Comparison of ENCODE assay signal across 21 cellular contexts in the genomic region with DNA sequence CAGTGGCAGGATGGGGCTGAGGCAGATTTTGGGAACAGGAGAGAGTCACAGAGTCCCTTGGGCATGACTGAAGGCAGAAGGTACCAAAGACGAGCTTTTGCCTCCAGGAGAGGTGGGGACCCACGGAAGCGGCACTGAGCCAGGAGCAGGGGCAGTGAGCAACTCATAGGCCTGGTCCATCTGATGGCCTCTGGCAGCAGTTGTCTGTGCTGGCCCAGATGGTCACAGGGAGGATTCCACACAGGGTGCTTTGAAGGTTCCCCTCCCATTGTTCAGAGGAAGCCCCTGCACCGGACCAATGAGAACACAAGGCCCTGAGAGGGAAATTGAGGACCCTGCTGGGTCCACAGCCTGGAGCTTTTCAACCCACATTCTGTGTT.
A peak's percentile ranks its signal among the peaks of the same experiment; 100 is the strongest.
DNase-seq lines count a peak whose midpoint lies in the region; ATAC-seq and TF ChIP-seq lines count a peak whose summit lies in the region.
"Had no signal": no experiment of that assay in that cellular context is flagged by ENCODE, and none has a peak within 500 bp of the region (broad histone marks: within the 10 kb centered on the region; RNA-seq: fewer than 3 reads in every experiment).

No MANE protein-coding gene starts in this region.

- TF ChIP-seq CTCF in foreskin fibroblast (IDR thresholded peaks at IDR 0.05; ENCODE audit: low read depth, low read length), result no peak
- no peak for TF ChIP-seq CTCF in GM13977 (IDR thresholded peaks at IDR 0.05; ENCODE audit: extremely low read depth, insufficient read depth, missing control alignments)

- H3K4me3 ChIP-seq in foreskin fibroblast (ENCODE audit: low read depth in 1 of 2, low read length in 2 of 2), result no peak overlapping the region
- H3K4me3 ChIP-seq: A549; BLaER1 treated with 17β-estradiol and CSF1 and Interleukin-3, amounts not matched to agents 10 nM and 100 nM; GM23248 had no signal

- in situ Hi-C loops in GM13977 (cut with MboI; ENCODE audit: low pct_unique_long_range_greater_than_20kb, low sequenced_read_pairs, unreplicated experiment), result no loop called here

- no peak for ATAC-seq in sciatic nerve
- ATAC-seq: A549 had no signal

- DNase-seq in activated effector memory CD4-positive, alpha-beta T cell treated with anti-CD3 and anti-CD28 coated beads, Interleukin-2, amount 50 U/mL, for 16 hours, result peak; percentile 39
- DNase-seq in activated effector memory CD4-positive, alpha-beta T cell treated with Interleukin-2 at 50 U/mL for 16 hours, result no peak
- DNase-seq in mesenteric fat pad (ENCODE audit: low spot score), result peak; percentile 69
- peak; percentile 49 for DNase-seq in sciatic nerve (ENCODE audit: low spot score)
- DNase-seq in foreskin fibroblast, result no peak
- no peak for DNase-seq in KG1 (lab: John Stamatoyannopoulos, UW)
- no peak for DNase-seq in GM13977 (ENCODE audit: low spot score)
- DNase-seq: 8988T; ACHN; AML-193; BE2C; CD4-positive, alpha-beta T cell; CD8-positive, alpha-beta memory T cell; DMS53; DMS79 treated with DMSO at 0.1 percent for 48 hours; GF-D8; GM23248; H7; HCEC 1CT had no signal

- intact Hi-C loops in sciatic nerve (cut with DNase I), result no loop called here

Comparison
In these comparisons a context has a peak if more than half of its experiments do, and no peak if none do; other contexts are left out.
1. DNase-seq: peak in activated effector memory CD4-positive, alpha-beta T cell treated with anti-CD3 and anti-CD28 coated beads, Interleukin-2, amount 50 U/mL, for 16 hours (single experiment), mesenteric fat pad (single experiment) and sciatic nerve (single experiment); none in activated effector memory CD4-positive, alpha-beta T cell treated with Interleukin-2 at 50 U/mL for 16 hours (single experiment), foreskin fibroblast (0 of 2), KG1 (single experiment) and GM13977 (single experiment).